In the genomic region with DNA sequence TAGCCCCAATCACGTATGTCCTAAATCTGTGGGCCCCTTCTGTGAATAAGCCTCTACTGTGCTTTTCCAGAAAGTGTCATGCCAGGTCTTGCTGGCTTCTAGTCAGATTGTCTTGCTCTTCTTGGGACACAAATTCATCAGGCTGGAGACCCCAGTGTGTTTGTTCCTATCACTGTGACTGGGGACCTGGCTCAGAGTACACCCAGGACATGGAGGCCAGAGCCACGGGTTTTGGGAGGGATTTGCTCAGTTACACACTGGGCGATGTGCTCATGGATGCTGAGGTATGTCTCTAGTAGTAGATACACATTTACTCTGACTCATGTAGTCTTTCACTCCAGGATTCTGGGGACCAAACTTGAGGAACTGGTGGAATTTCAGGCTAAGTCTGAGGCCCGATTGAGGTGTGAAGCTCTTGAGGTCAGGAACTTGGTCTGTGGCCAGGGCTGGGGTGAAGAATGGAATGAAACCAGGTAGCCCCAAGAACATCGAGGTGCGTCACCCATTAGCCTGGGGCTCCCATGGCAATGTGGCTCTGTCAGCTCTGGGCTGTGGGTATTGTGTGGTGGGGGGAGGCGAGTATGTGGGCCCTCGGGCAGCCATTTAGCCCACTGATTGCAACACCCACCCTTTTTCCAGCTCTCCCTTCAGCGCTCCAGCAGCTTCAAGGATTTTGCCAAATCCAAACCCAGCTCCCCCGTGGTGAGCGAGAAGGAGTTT, we compare ENCODE assay signal across 22 cellular contexts. TPM values are rescaled to one million over a fixed set of nuclear protein-coding genes. Genes with fewer than 3 reads are reported as not detected.
DNase-seq lines count a peak whose midpoint lies in the region; ATAC-seq and TF ChIP-seq lines count a peak whose summit lies in the region.
"Had no signal": no experiment of that assay in that cellular context is flagged by ENCODE, and none has a peak within 500 bp of the region (broad histone marks: within the 10 kb centered on the region; RNA-seq: fewer than 3 reads in every experiment).

No MANE protein-coding gene starts in this region.

- H3K27ac ChIP-seq in DND-41 (ENCODE audit: low read length) (peak overlapping the region; percentile 46), GM23338 (ENCODE audit: low read depth) (no peak overlapping the region)
- H3K27ac ChIP-seq: dorsolateral prefrontal cortex, KMS-11, SK-N-MC, tibial artery had no signal

- peak overlapping the region; percentile 45 for H3K4me2 ChIP-seq in DND-41 (ENCODE audit: insufficient read depth, low read length)
- no peak overlapping the region for H3K4me2 ChIP-seq in GM23338
- H3K4me2 ChIP-seq: KMS-11 had no signal

- H3K36me3 Mint-ChIP-seq in CD14-positive monocyte (peaks cover 61 to 77% of the 10 kb centered on the region in 2 donors), GM23338 (ENCODE audit: low read depth) (no peaks in the 10 kb centered on the region), osteocyte (ENCODE audit: unreplicated experiment) (no peaks in the 10 kb centered on the region)
- peaks cover 43% of the 10 kb centered on the region for H3K36me3 Mint-ChIP-seq in activated T-helper 1 cell treated with anti-CD3 and anti-CD28 coated beads, Interleukin-12 subunit alpha, Interleukin-12 subunit beta, Interleukin-2, Interleukin-4 antibody, amounts not matched to agents 30 ng/mL and 10 ng/mL and 1 ng/mL, durations not matched to agents 14 hours and 24 hours and 36 hours (ENCODE audit: low read depth)
- peaks cover 7 to 80% (median 20%) of the 10 kb centered on the region in 3 donors for H3K36me3 Mint-ChIP-seq in naive thymus-derived CD8-positive, alpha-beta T cell

- POLR2A ChIA-PET in naive thymus-derived CD8-positive, alpha-beta T cell (lab: Charles Lee) = interaction anchor here (0.5 to 15.1 kb wide), 7 partner anchors 8 to 108 kb away, joined by 3 to 382 read pairs (median 5); partner anchors contain the start of gene SASH3

- H3K9ac ChIP-seq in DND-41 (ENCODE audit: low read depth, low read length) = no peak overlapping the region; the same call in 1 of the 2 replicates
- H3K9ac ChIP-seq: KMS-11 had no signal

- peaks cover 96% of the 10 kb centered on the region for H3K79me2 ChIP-seq in DND-41 (ENCODE audit: insufficient read depth, low read length)
- H3K79me2 ChIP-seq in GM23338 (replicated peaks; ENCODE audit: insufficient read depth) = no peaks in the 10 kb centered on the region

- H4K20me1 ChIP-seq in DND-41 (ENCODE audit: insufficient read depth, low read length) (peaks cover 86% of the 10 kb centered on the region), GM23338 (replicated peaks; ENCODE audit: insufficient read depth) (no peaks in the 10 kb centered on the region)

- TF ChIP-seq CTCF in CD14-positive monocyte (IDR thresholded peaks at IDR 0.05) = no peak
- no peak for TF ChIP-seq CTCF in DND-41 (IDR thresholded peaks at IDR 0.05; ENCODE audit: borderline replicate concordance, extremely low read depth, low read length, poor library complexity, severe bottlenecking)
- TF ChIP-seq CTCF in GM23338 (conservative IDR thresholded peaks at IDR 0.05; ENCODE audit: low read depth in 2 of 2) = no peak
- no peak for TF ChIP-seq CTCF in osteocyte (IDR thresholded peaks at IDR 0.05)

- H3F3A ChIP-seq in GM23338 (replicated peaks; ENCODE audit: low read depth) = no peaks in the 10 kb centered on the region

- no peaks in the 10 kb centered on the region for H3K9me2 ChIP-seq in GM23338 (ENCODE audit: insufficient read depth)

- no peaks in the 10 kb centered on the region for H3K9me3 ChIP-seq in DND-41 (ENCODE audit: insufficient read depth, low read length, severe bottlenecking)
- H3K9me3 ChIP-seq: Peyer's patch, tibial artery had no signal

- H3K27me3 ChIP-seq in DND-41 (ENCODE audit: insufficient read depth, low read length, poor library complexity) (no peaks in the 10 kb centered on the region), GM23338 (ENCODE audit: insufficient read depth) (no peaks in the 10 kb centered on the region)
- H3K27me3 ChIP-seq: Peyer's patch, tibial artery had no signal

- H2AFZ ChIP-seq in DND-41 (ENCODE audit: low read depth, low read length) = no peak overlapping the region
- H2AFZ ChIP-seq in GM23338 = no peak overlapping the region

- H3K27ac Mint-ChIP-seq in CD14-positive monocyte (peak overlapping the region in 6 of 7 donors; percentile 43 to 81 (median 67)), GM23338 (no peak overlapping the region), osteocyte (ENCODE audit: unreplicated experiment) (no peak overlapping the region)
- peak overlapping the region; percentile 19 for H3K27ac Mint-ChIP-seq in activated T-helper 1 cell treated with anti-CD3 and anti-CD28 coated beads, Interleukin-12 subunit alpha, Interleukin-12 subunit beta, Interleukin-2, Interleukin-4 antibody, amounts not matched to agents 30 ng/mL and 10 ng/mL and 1 ng/mL, durations not matched to agents 14 hours and 24 hours and 36 hours
- H3K27ac Mint-ChIP-seq in naive thymus-derived CD8-positive, alpha-beta T cell = peak overlapping the region; percentile 74 to 96 (median 92)

- H3K27me3 Mint-ChIP-seq in CD14-positive monocyte (ENCODE audit: low read depth in 3 of 3) (peaks cover 0 to 4% (median 0%) of the 10 kb centered on the region in 3 donors), GM23338 (ENCODE audit: insufficient read depth, low read depth, poor library complexity) (peaks cover 4% of the 10 kb centered on the region), osteocyte (ENCODE audit: unreplicated experiment) (no peaks in the 10 kb centered on the region)
- no peaks in the 10 kb centered on the region for H3K27me3 Mint-ChIP-seq in activated T-helper 1 cell treated with anti-CD3 and anti-CD28 coated beads, Interleukin-12 subunit alpha, Interleukin-12 subunit beta, Interleukin-2, Interleukin-4 antibody, amounts not matched to agents 30 ng/mL and 10 ng/mL and 1 ng/mL, durations not matched to agents 14 hours and 24 hours and 36 hours (ENCODE audit: insufficient read depth)
- H3K27me3 Mint-ChIP-seq in naive thymus-derived CD8-positive, alpha-beta T cell = no peaks in the 10 kb centered on the region
- H3K27me3 Mint-ChIP-seq: activated naive CD4-positive, alpha-beta T cell treated with anti-CD3 and anti-CD28 coated beads, Interleukin-2, amount 10 ng/mL, durations not matched to agents 7 days and 5 days had no signal

- H3K36me3 ChIP-seq in DND-41 (ENCODE audit: insufficient read depth, low read length) = peaks cover 95% of the 10 kb centered on the region
- H3K36me3 ChIP-seq in GM23338 (ENCODE audit: insufficient read depth) = no peaks in the 10 kb centered on the region
- H3K36me3 ChIP-seq: Peyer's patch, tibial artery had no signal

- ATAC-seq in DND-41 (ENCODE audit: insufficient read depth, low read depth) = no peak
- ATAC-seq in naive thymus-derived CD8-positive, alpha-beta T cell = no peak
- no peak for ATAC-seq in GM23338
- ATAC-seq in SK-N-SH treated with all-trans-retinoic acid at 6 μM for 48 hours = no peak
- ATAC-seq: HCT116 had no signal

- H3K4me1 Mint-ChIP-seq in CD14-positive monocyte (peaks cover 54% of the 10 kb centered on the region), GM23338 (no peaks in the 10 kb centered on the region; the same call in 2 of the 3 replicates), osteocyte (ENCODE audit: unreplicated experiment) (no peaks in the 10 kb centered on the region)
- peaks cover 41% of the 10 kb centered on the region for H3K4me1 Mint-ChIP-seq in activated T-helper 1 cell treated with anti-CD3 and anti-CD28 coated beads, Interleukin-12 subunit alpha, Interleukin-12 subunit beta, Interleukin-2, Interleukin-4 antibody, amounts not matched to agents 30 ng/mL and 10 ng/mL and 1 ng/mL, durations not matched to agents 14 hours and 24 hours and 36 hours (ENCODE audit: low read depth)
- peaks cover 28 to 61% (median 56%) of the 10 kb centered on the region in 4 donors for H3K4me1 Mint-ChIP-seq in naive thymus-derived CD8-positive, alpha-beta T cell

- H3K9me3 Mint-ChIP-seq in CD14-positive monocyte (peaks cover 0 to 2% (median 0%) of the 10 kb centered on the region in 7 donors), GM23338 (no peaks in the 10 kb centered on the region; the same call in 2 of the 3 replicates), osteocyte (ENCODE audit: unreplicated experiment) (no peaks in the 10 kb centered on the region)
- no peaks in the 10 kb centered on the region for H3K9me3 Mint-ChIP-seq in activated T-helper 1 cell treated with anti-CD3 and anti-CD28 coated beads, Interleukin-12 subunit alpha, Interleukin-12 subunit beta, Interleukin-2, Interleukin-4 antibody, amounts not matched to agents 30 ng/mL and 10 ng/mL and 1 ng/mL, durations not matched to agents 14 hours and 24 hours and 36 hours
- H3K9me3 Mint-ChIP-seq in naive thymus-derived CD8-positive, alpha-beta T cell = no peaks in the 10 kb centered on the region
- H3K9me3 Mint-ChIP-seq: activated naive CD4-positive, alpha-beta T cell treated with anti-CD3 and anti-CD28 coated beads, Interleukin-2, amount 10 ng/mL, durations not matched to agents 7 days and 5 days had no signal

- DNase-seq in CD14-positive monocyte (ENCODE audit: low spot score) (no peak), DND-41 (no peak), GM23338 (ENCODE audit: low spot score) (no peak), osteocyte (ENCODE audit: extremely low spot score, unreplicated experiment) (no peak)
- no peak for DNase-seq in activated T-helper 1 cell treated with anti-CD3 and anti-CD28 coated beads, Interleukin-12 subunit alpha, Interleukin-12 subunit beta, Interleukin-2, Interleukin-4 antibody, amounts not matched to agents 30 ng/mL and 10 ng/mL and 1 ng/mL, durations not matched to agents 14 hours and 24 hours and 36 hours (ENCODE audit: low spot score)
- DNase-seq in naive thymus-derived CD8-positive, alpha-beta T cell = no peak
- DNase-seq: activated naive CD4-positive, alpha-beta T cell treated with anti-CD3 and anti-CD28 coated beads, Interleukin-2, amount 10 ng/mL, durations not matched to agents 7 days and 5 days; AML-193; NCI-H1105 treated with DMSO at 0.1 percent for 48 hours; NCI-H2107; NCI-H748 treated with DMSO at 0.1 percent for 48 hours; Peyer's patch; small intestine; stimulated activated CD4-positive, alpha-beta T cell treated with anti-CD3 and anti-CD28 coated beads, Interleukin-4, amount 100 ng/mL, for 24 hours; tibial artery had no signal

- H3K4me1 ChIP-seq in DND-41 (ENCODE audit: insufficient read depth, low read length) = peaks cover 70% of the 10 kb centered on the region
- no peaks in the 10 kb centered on the region for H3K4me1 ChIP-seq in GM23338 (ENCODE audit: insufficient read depth)
- H3K4me1 ChIP-seq: tibial artery had no signal

- no peak overlapping the region for H3K4me3 ChIP-seq in DND-41 (ENCODE audit: low read depth in 1 of 2, low read length in 2 of 2)
- no peak overlapping the region for H3K4me3 ChIP-seq in GM23338
- H3K4me3 ChIP-seq: dorsolateral prefrontal cortex, SK-N-MC, tibial artery had no signal

- H3K4me3 Mint-ChIP-seq in CD14-positive monocyte (no peak overlapping the region), GM23338 (no peak overlapping the region), osteocyte (ENCODE audit: unreplicated experiment) (no peak overlapping the region)
- H3K4me3 Mint-ChIP-seq in activated T-helper 1 cell treated with anti-CD3 and anti-CD28 coated beads, Interleukin-12 subunit alpha, Interleukin-12 subunit beta, Interleukin-2, Interleukin-4 antibody, amounts not matched to agents 30 ng/mL and 10 ng/mL and 1 ng/mL, durations not matched to agents 14 hours and 24 hours and 36 hours = peak overlapping the region; percentile 20
- H3K4me3 Mint-ChIP-seq in naive thymus-derived CD8-positive, alpha-beta T cell = peak overlapping the region in 9 of 10 donors; percentile 54 to 98 (median 75)

- intact Hi-C loops in CD14-positive monocyte (cut with micrococcal nuclease) = no loop called here
- intact Hi-C loops in activated T-helper 1 cell treated with anti-CD3 and anti-CD28 coated beads, Interleukin-12 subunit alpha, Interleukin-12 subunit beta, Interleukin-2, Interleukin-4 antibody, amounts not matched to agents 30 ng/mL and 10 ng/mL and 1 ng/mL, durations not matched to agents 14 hours and 24 hours and 36 hours (cut with micrococcal nuclease) = loop anchor here (10.0 kb wide), 2 partner anchors 183 to 387 kb away; partner anchors contain the start of gene RAB33A

RNA-seq across cellular contexts. Expression of gene SASH3, which starts 7.7 kb away (rescaled TPM):
- 100 to 1,000 TPM; 127 to 179 TPM for polyA plus RNA-seq in CD14-positive monocyte
- 129 and 135 TPM in 2 replicates for total RNA-seq in activated T-helper 1 cell treated with anti-CD3 and anti-CD28 coated beads, Interleukin-12 subunit alpha, Interleukin-12 subunit beta, Interleukin-2, Interleukin-4 antibody, amounts not matched to agents 30 ng/mL and 10 ng/mL and 1 ng/mL, durations not matched to agents 14 hours and 24 hours and 36 hours
- total RNA-seq in naive thymus-derived CD8-positive, alpha-beta T cell = 100 to 1,000 TPM; 154 to 158 TPM
- 100 to 1,000 TPM; 100 to 187 (median 115) TPM for polyA plus RNA-seq in naive thymus-derived CD8-positive, alpha-beta T cell
- not detected in 2 replicates for total RNA-seq in GM23338 (2014; rRNA removed; shearing (Covaris generic))
- 0.18 and 0.26 TPM in 2 replicates for polyA plus RNA-seq in GM23338 (2016; fragmentation: Nextera tagmentation; extraction: Ambion mirVana)
- total RNA-seq in osteocyte = not detected in 2 replicates
- total RNA-seq: bronchial epithelial cell, glomerular endothelial cell had no signal

RNA-seq across cellular contexts. Expression of gene XPNPEP2, which starts 48.7 kb away (rescaled TPM):
- not detected for polyA plus RNA-seq in CD14-positive monocyte
- 0.16 and 0.24 TPM in 2 replicates for total RNA-seq in activated T-helper 1 cell treated with anti-CD3 and anti-CD28 coated beads, Interleukin-12 subunit alpha, Interleukin-12 subunit beta, Interleukin-2, Interleukin-4 antibody, amounts not matched to agents 30 ng/mL and 10 ng/mL and 1 ng/mL, durations not matched to agents 14 hours and 24 hours and 36 hours
- total RNA-seq in naive thymus-derived CD8-positive, alpha-beta T cell = not detected
- polyA plus RNA-seq in naive thymus-derived CD8-positive, alpha-beta T cell = under 1 TPM in 2 of 3 donors, not detected in 1; 0.13 to 0.47 TPM
- not detected in 2 replicates for total RNA-seq in GM23338 (2014; rRNA removed; shearing (Covaris generic))
- polyA plus RNA-seq in GM23338 (2016; fragmentation: Nextera tagmentation; extraction: Ambion mirVana) = not detected in 2 replicates
- total RNA-seq in osteocyte = 0.27 and 0.39 TPM in 2 replicates
- total RNA-seq: bronchial epithelial cell, glomerular endothelial cell had no signal

RNA-seq across cellular contexts. Expression of gene ZDHHC9, which starts 56.2 kb away (rescaled TPM):
- 1 to 10 TPM; 2.7 to 2.8 TPM for polyA plus RNA-seq in CD14-positive monocyte
- total RNA-seq in activated T-helper 1 cell treated with anti-CD3 and anti-CD28 coated beads, Interleukin-12 subunit alpha, Interleukin-12 subunit beta, Interleukin-2, Interleukin-4 antibody, amounts not matched to agents 30 ng/mL and 10 ng/mL and 1 ng/mL, durations not matched to agents 14 hours and 24 hours and 36 hours = 13.6 and 14.2 TPM in 2 replicates
- 10 to 100 TPM in 1 of 2 experiments, 1 to 10 TPM in 1; 9.6 to 12.3 TPM for total RNA-seq in naive thymus-derived CD8-positive, alpha-beta T cell
- polyA plus RNA-seq in naive thymus-derived CD8-positive, alpha-beta T cell = 1 to 10 TPM; 4.1 to 7.5 (median 5.8) TPM
- 17.6 and 19.1 TPM in 2 replicates for total RNA-seq in GM23338 (2014; rRNA removed; shearing (Covaris generic))
- polyA plus RNA-seq in GM23338 (2016; fragmentation: Nextera tagmentation; extraction: Ambion mirVana) = 14.2 and 15.0 TPM in 2 replicates
- 29.3 and 32.2 TPM in 2 replicates for total RNA-seq in osteocyte

Comparison
In these comparisons a context has a peak if more than half of its experiments do, and no peak if none do; other contexts are left out.
1. H3K27ac Mint-ChIP-seq: peak in CD14-positive monocyte (6 of 7), activated T-helper 1 cell treated with anti-CD3 and anti-CD28 coated beads, Interleukin-12 subunit alpha, Interleukin-12 subunit beta, Interleukin-2, Interleukin-4 antibody, amounts not matched to agents 30 ng/mL and 10 ng/mL and 1 ng/mL, durations not matched to agents 14 hours and 24 hours and 36 hours (single experiment) and naive thymus-derived CD8-positive, alpha-beta T cell (10 of 10); none in GM23338 (single experiment) and osteocyte (single experiment).
2. H3K4me3 Mint-ChIP-seq: peak in activated T-helper 1 cell treated with anti-CD3 and anti-CD28 coated beads, Interleukin-12 subunit alpha, Interleukin-12 subunit beta, Interleukin-2, Interleukin-4 antibody, amounts not matched to agents 30 ng/mL and 10 ng/mL and 1 ng/mL, durations not matched to agents 14 hours and 24 hours and 36 hours (single experiment) and naive thymus-derived CD8-positive, alpha-beta T cell (9 of 10); none in CD14-positive monocyte (0 of 2), GM23338 (single experiment) and osteocyte (single experiment).
3. RNA of gene SASH3, which starts 7.7 kb away (total RNA-seq): 154 to 158 TPM in naive thymus-derived CD8-positive, alpha-beta T cell and 129 to 135 TPM in activated T-helper 1 cell treated with anti-CD3 and anti-CD28 coated beads, Interleukin-12 subunit alpha, Interleukin-12 subunit beta, Interleukin-2, Interleukin-4 antibody, amounts not matched to agents 30 ng/mL and 10 ng/mL and 1 ng/mL, durations not matched to agents 14 hours and 24 hours and 36 hours; not detected in GM23338 and not detected in osteocyte; every median in the first group is over 100 times any median in the second.